In genomic region chr7:76278540-76278939, GRCh38 we compare ENCODE assay signal across 1 cellular context.
TF ChIP-seq lines count a peak whose summit lies in the region.

No MANE protein-coding gene starts in this region.

TF ChIP-seq in HepG2, 621 proteins besides CTCF, POLR2A, EP300 and RAD21:
- TF ChIP-seq ZFP82 (CRISPR knock-in tag; IDR thresholded peaks at IDR 0.05; ENCODE audit: borderline replicate concordance) (no peak), TSC22D2 (CRISPR knock-in tag; IDR thresholded peaks at IDR 0.05; ENCODE audit: borderline replicate concordance) (no peak), ZNF510 (CRISPR knock-in tag; IDR thresholded peaks at IDR 0.05; ENCODE audit: low read depth) (no peak), AGO2 (optimal IDR thresholded peaks at IDR 0.05; ENCODE audit: low read depth, low read length) (no peak), NFYB (CRISPR knock-in tag; IDR thresholded peaks at IDR 0.05) (peak; percentile 51), NFYC (CRISPR knock-in tag; IDR thresholded peaks at IDR 0.05) (peak; percentile 57; the same call in 1 of the 2 replicates)
- TF ChIP-seq, protein P1, sequence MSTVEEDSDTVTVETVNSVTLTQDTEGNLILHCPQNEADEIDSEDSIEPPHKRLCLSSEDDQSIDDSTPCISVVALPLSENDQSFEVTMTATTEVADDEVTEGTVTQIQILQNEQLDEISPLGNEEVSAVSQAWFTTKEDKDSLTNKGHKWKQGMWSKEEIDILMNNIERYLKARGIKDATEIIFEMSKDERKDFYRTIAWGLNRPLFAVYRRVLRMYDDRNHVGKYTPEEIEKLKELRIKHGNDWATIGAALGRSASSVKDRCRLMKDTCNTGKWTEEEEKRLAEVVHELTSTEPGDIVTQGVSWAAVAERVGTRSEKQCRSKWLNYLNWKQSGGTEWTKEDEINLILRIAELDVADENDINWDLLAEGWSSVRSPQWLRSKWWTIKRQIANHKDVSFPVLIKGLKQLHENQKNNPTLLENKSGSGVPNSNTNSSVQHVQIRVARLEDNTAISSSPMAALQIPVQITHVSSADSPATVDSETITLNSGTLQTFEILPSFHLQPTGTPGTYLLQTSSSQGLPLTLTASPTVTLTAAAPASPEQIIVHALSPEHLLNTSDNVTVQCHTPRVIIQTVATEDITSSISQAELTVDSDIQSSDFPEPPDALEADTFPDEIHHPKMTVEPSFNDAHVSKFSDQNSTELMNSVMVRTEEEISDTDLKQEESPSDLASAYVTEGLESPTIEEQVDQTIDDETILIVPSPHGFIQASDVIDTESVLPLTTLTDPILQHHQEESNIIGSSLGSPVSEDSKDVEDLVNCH (CRISPR knock-in tag; IDR thresholded peaks at IDR 0.05) = no peak
- TF ChIP-seq, protein P2, sequence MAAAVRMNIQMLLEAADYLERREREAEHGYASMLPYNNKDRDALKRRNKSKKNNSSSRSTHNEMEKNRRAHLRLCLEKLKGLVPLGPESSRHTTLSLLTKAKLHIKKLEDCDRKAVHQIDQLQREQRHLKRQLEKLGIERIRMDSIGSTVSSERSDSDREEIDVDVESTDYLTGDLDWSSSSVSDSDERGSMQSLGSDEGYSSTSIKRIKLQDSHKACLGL (CRISPR knock-in tag; IDR thresholded peaks at IDR 0.05) = no peak
